In genomic region chr14:23568021-23568599, GRCh38 we compare ENCODE assay signal across 8 cellular contexts. TPM values are rescaled to one million over a fixed set of nuclear protein-coding genes. Genes with fewer than 3 reads are reported as not detected.
DNase-seq lines count a peak whose midpoint lies in the region; ATAC-seq, FAIRE-seq and TF ChIP-seq lines count a peak whose summit lies in the region.

No MANE protein-coding gene starts in this region.

- intact Hi-C loops in Calu3 (cut with micrococcal nuclease; ENCODE audit: unreplicated experiment) (no loop called here), pancreas (cut with DNase I) (no loop called here)

- no TSS peak for BruUV-seq in Calu3 (replicated peaks; lab: Mats Ljungman, UMichigan)

- H2BK5ac ChIP-seq in H1 (ENCODE audit: low read depth, low read length): no peak overlapping the region

- no peak overlapping the region for H2AK5ac ChIP-seq in H1 (ENCODE audit: low read depth, low read length)

- H3K14ac ChIP-seq in H1 (ENCODE audit: insufficient read length): no peak overlapping the region

- no peak overlapping the region for H2BK12ac ChIP-seq in H1 (ENCODE audit: low read depth, low read length)

- H3K27ac Mint-ChIP-seq in Calu3 (ENCODE audit: unreplicated experiment): peak overlapping the region; percentile 94

- no peak overlapping the region for H2BK20ac ChIP-seq in H1 (ENCODE audit: low read length)

- CTCF ChIA-PET in Calu3 (lab: Charles Lee): no interaction called here
- CTCF ChIA-PET in H1 (lab: Charles Lee; ENCODE audit: partially characterized antibody): interaction anchor here (0.7 to 70.5 kb wide), 9 partner anchors 13 to 541 kb away, joined by 3 to 2092 read pairs (median 4); partner anchors contain the start of gene NGDN

- H2BK15ac ChIP-seq in H1 (ENCODE audit: low read length): no peak overlapping the region

- H3K56ac ChIP-seq in H1 (replicated peaks; ENCODE audit: insufficient read length, low read depth, low read length): no peak overlapping the region

- no peaks in the 10 kb centered on the region for H3K9me3 Mint-ChIP-seq in Calu3 (ENCODE audit: low read depth, unreplicated experiment)

- peaks cover 4 to 8% (median 6%) of the 10 kb centered on the region in 4 experiments; a peak in 4 of 8 replicates for H3K36me3 ChIP-seq in H1 (ENCODE audit: control insufficient read depth in 2 of 4, insufficient read depth in 4 of 4, low read length in 3 of 4)
- H3K36me3 ChIP-seq in pancreas: peaks cover 0 to 6% (median 0%) of the 10 kb centered on the region in 3 donors

- POLR2A ChIA-PET in H1 (lab: Charles Lee; ENCODE audit: partially characterized antibody): interaction anchor here (0.6 to 52.7 kb wide), 12 partner anchors 10 to 246 kb away, joined by 3 to 1523 read pairs (median 6); partner anchors contain the start of genes NGDN, PABPN1, THTPA and ZFHX2

- no peak for TF ChIP-seq CTCF in Calu3 (IDR thresholded peaks at IDR 0.05; ENCODE audit: unreplicated experiment)
- no peak for TF ChIP-seq CTCF in H1 (IDR thresholded peaks at IDR 0.05; ENCODE audit: control extremely low read depth in 1 of 3, insufficient read depth in 1 of 3, low read depth in 1 of 3, low read length in 3 of 3)
- TF ChIP-seq CTCF in pancreas (IDR thresholded peaks at IDR 0.05): no peak

- DNase-seq in Calu3 (no peak), NCI-H82 (lab: John Stamatoyannopoulos, UW) (peak; percentile 92), H1 (ENCODE audit: low read depth in 1 of 2, low spot score in 2 of 2) (no peak), pancreas (no peak), cortex of kidney (lab: John Stamatoyannopoulos, UW) (no peak), SK-N-DZ (ENCODE audit: low spot score) (no peak), NCI-H187 (lab: John Stamatoyannopoulos, UW) (no peak), GM19238 (ENCODE audit: insufficient read length, low spot score) (no peak)

- peaks cover 7% of the 10 kb centered on the region; the same call in 1 of the 2 replicates for H3K23me2 ChIP-seq in H1 (ENCODE audit: low read depth, low read length)

- 74% methylated on average over 2 of the region's 2 CpGs; no CpG with 5 or more reads in 1 of the 2 experiments for WGBS in H1 (ENCODE audit: extremely low coverage in 1 of 2, insufficient coverage in 1 of 2, insufficient read length in 1 of 2, insufficient replicate concordance in 2 of 2, low coverage in 1 of 2, low lambda C conversion rate in 2 of 2, missing lambda C conversion rate in 1 of 2), 2 experiments
- WGBS in pancreas, 2 donors: 73% methylated on average over 2 of the region's 2 CpGs

- no peaks in the 10 kb centered on the region for H3K27me3 ChIP-seq in H1 (replicated peaks in 1 of 4; ENCODE audit: control insufficient read depth in 3 of 4, extremely low read depth in 1 of 4, insufficient read depth in 3 of 4, low read length in 3 of 4)
- H3K27me3 ChIP-seq in pancreas: no peaks in the 10 kb centered on the region

- H3K27ac ChIP-seq in H1 (ENCODE audit: low read depth, low read length) (no peak overlapping the region), pancreas (peak overlapping the region; percentile 35 to 86 (median 70))

- peak overlapping the region; percentile 6; the same call in 1 of the 2 replicates for H3K18ac ChIP-seq in H1 (ENCODE audit: extremely low read depth, low read length)

- no peak overlapping the region for H4K8ac ChIP-seq in H1 (ENCODE audit: extremely low read depth, insufficient read depth, low read length)

- H4K5ac ChIP-seq in H1 (ENCODE audit: insufficient read length, low read depth, low read length): no peak overlapping the region

- no peak for TF ChIP-seq EP300 in H1 (IDR thresholded peaks at IDR 0.05; ENCODE audit: borderline replicate concordance in 1 of 2, low read depth in 2 of 2, low read length in 2 of 2)

- peak overlapping the region; percentile 94 for H3K4me3 Mint-ChIP-seq in Calu3 (ENCODE audit: low read depth, unreplicated experiment)

- ATAC-seq in pancreas: no peak

- no peak overlapping the region for H2BK120ac ChIP-seq in H1 (replicated peaks; ENCODE audit: low read depth, low read length)

- H3K4ac ChIP-seq in H1 (replicated peaks; ENCODE audit: insufficient read length, low read depth, low read length): no peak overlapping the region

- no peaks in the 10 kb centered on the region for H3K9me3 ChIP-seq in H1 (ENCODE audit: insufficient read depth in 2 of 2, low read depth in 1 of 2, low read length in 1 of 2)
- no peaks in the 10 kb centered on the region for H3K9me3 ChIP-seq in pancreas

- TF ChIP-seq RAD21 in H1 (IDR thresholded peaks at IDR 0.05 in 1 of 2, conservative IDR thresholded peaks at IDR 0.05 in 1 of 2; ENCODE audit: low read depth in 2 of 2, low read length in 2 of 2): no peak

- no peak for FAIRE-seq in H1 (lab: Jason Lieb, UNC)
- FAIRE-seq in pancreas (lab: Jason Lieb, UNC): no peak

- H2AFZ ChIP-seq in H1 (ENCODE audit: low read length): no peak overlapping the region

- peaks cover 34% of the 10 kb centered on the region for H3K4me1 Mint-ChIP-seq in Calu3 (ENCODE audit: low read depth, unreplicated experiment)

- H3K9ac ChIP-seq in H1 (replicated peaks in 1 of 4; ENCODE audit: extremely low read depth in 1 of 4, low read depth in 3 of 4, low read length in 3 of 4): no peak overlapping the region

- H3K79me2 ChIP-seq in H1 (ENCODE audit: control insufficient read depth in 1 of 2, insufficient read depth in 2 of 2, low read length in 2 of 2): no peaks in the 10 kb centered on the region

- H3K27me3 Mint-ChIP-seq in Calu3 (ENCODE audit: unreplicated experiment): peaks cover 19% of the 10 kb centered on the region

- H3K4me3 ChIP-seq in H1 (ENCODE audit: extremely low read depth in 1 of 4, insufficient read depth in 2 of 4, low read depth in 3 of 4, low read length in 4 of 4) (peak overlapping the region; percentile 52 to 81 (median 67); a peak in 6 of 8 replicates), pancreas (peak overlapping the region in 3 of 4 donors; percentile 29 to 78 (median 58))

- H3K36me3 Mint-ChIP-seq in Calu3 (ENCODE audit: insufficient read depth, unreplicated experiment): peaks cover 41% of the 10 kb centered on the region

- no peak overlapping the region for H4K91ac ChIP-seq in H1 (replicated peaks; ENCODE audit: insufficient read length, low read length)

- H3K4me2 ChIP-seq in H1 (ENCODE audit: insufficient read depth in 1 of 2, low read depth in 2 of 2, low read length in 2 of 2): peak overlapping the region; percentile 91 to 94; a peak in 3 of 4 replicates

- no peak for TF ChIP-seq POLR2A in H1 (IDR thresholded peaks at IDR 0.05; ENCODE audit: control extremely low read depth in 1 of 2, low read depth in 2 of 2, low read length in 2 of 2)

- H4K20me1 ChIP-seq in H1 (replicated peaks in 1 of 2; ENCODE audit: control insufficient read depth in 1 of 2, insufficient read depth in 2 of 2, low read length in 2 of 2): no peaks in the 10 kb centered on the region

- no peaks in the 10 kb centered on the region for H3K79me1 ChIP-seq in H1 (ENCODE audit: low read depth, low read length)

- no peak overlapping the region for H3K23ac ChIP-seq in H1 (ENCODE audit: insufficient read length)

- peaks cover 8 to 21% (median 11%) of the 10 kb centered on the region in 4 experiments for H3K4me1 ChIP-seq in H1 (replicated peaks in 1 of 4; ENCODE audit: control insufficient read depth in 3 of 4, insufficient read depth in 4 of 4, low read length in 3 of 4)
- peaks cover 0 to 14% (median 6%) of the 10 kb centered on the region in 3 donors for H3K4me1 ChIP-seq in pancreas

RNA-seq across cellular contexts. Expression of gene AP1G2, which starts 0.5 kb away (rescaled TPM):
- total RNA-seq in Calu3 (2022): 152 and 173 TPM in 2 replicates
- total RNA-seq in H1 (2021; fragmentation: NEBNext Ultra II Directional; extraction: Animal tissue kit (Norgen Biotek cat#: 25700)): 70.1 and 70.9 TPM in 2 replicates
- 134 and 162 TPM in 2 replicates for polyA plus RNA-seq in H1 (2011; rRNA removed)
- 149 TPM for polyA plus RNA-seq in H1 (2011; cell fraction: cytosol; rRNA removed)
- polyA plus RNA-seq in H1 (2011; cell fraction: nucleus; rRNA removed): 1,259 TPM
- 88.4 to 117 TPM (median 102 TPM) in 4 replicates for polyA plus RNA-seq in H1 (2012, experiment 1 of 2)
- polyA plus RNA-seq in H1 (2012, experiment 2 of 2): 65.4 TPM
- polyA plus RNA-seq in H1 (2013, experiment 1 of 2): 65.1 TPM
- 60.0 TPM for polyA plus RNA-seq in H1 (2013, experiment 2 of 2)
- polyA minus RNA-seq in H1 (2011; rRNA and poly(A)+ RNA removed): 116 and 124 TPM in 2 replicates
- 57.8 TPM for polyA minus RNA-seq in H1 (2011; cell fraction: cytosol; rRNA and poly(A)+ RNA removed)
- polyA minus RNA-seq in H1 (2011; cell fraction: nucleus; rRNA and poly(A)+ RNA removed): 206 TPM
- total RNA-seq in pancreas: 100 to 1,000 TPM in 1 of 6 donors, 10 to 100 TPM in 5; 57.4 to 153 (median 70.4) TPM
- polyA plus RNA-seq in pancreas: 100 to 1,000 TPM; 303 to 392 TPM
- polyA plus RNA-seq in SK-N-DZ (2014; cell fraction: cytosol; rRNA removed): 16.5 and 29.8 TPM in 2 replicates
- polyA plus RNA-seq in SK-N-DZ (2014; cell fraction: nucleus; rRNA removed): 352 and 499 TPM in 2 replicates

RNA-seq across cellular contexts. Expression of gene JPH4, which starts 10.5 kb away (rescaled TPM):
- total RNA-seq in Calu3 (2022) (not detected in 2 replicates), pancreas (under 1 TPM; 0.12 to 0.47 (median 0.29) TPM)
- total RNA-seq in H1 (2021; fragmentation: NEBNext Ultra II Directional; extraction: Animal tissue kit (Norgen Biotek cat#: 25700)): 46.4 and 46.7 TPM in 2 replicates
- polyA plus RNA-seq in H1 (2011; rRNA removed) (23.9 and 35.0 TPM in 2 replicates), pancreas (1 to 10 TPM in 1 of 2 donors, under 1 TPM in 1; 0.46 to 1.3 TPM)
- polyA plus RNA-seq in H1 (2011; cell fraction: cytosol; rRNA removed): 31.2 TPM
- 48.6 TPM for polyA plus RNA-seq in H1 (2011; cell fraction: nucleus; rRNA removed)
- 20.3 to 33.0 TPM (median 27.2 TPM) in 4 replicates for polyA plus RNA-seq in H1 (2012, experiment 1 of 2)
- polyA plus RNA-seq in H1 (2012, experiment 2 of 2): 23.3 TPM
- polyA plus RNA-seq in H1 (2013, experiment 1 of 2): 23.9 TPM
- 23.3 TPM for polyA plus RNA-seq in H1 (2013, experiment 2 of 2)
- 11.2 and 13.2 TPM in 2 replicates for polyA minus RNA-seq in H1 (2011; rRNA and poly(A)+ RNA removed)
- 19.1 TPM for polyA minus RNA-seq in H1 (2011; cell fraction: cytosol; rRNA and poly(A)+ RNA removed)
- polyA minus RNA-seq in H1 (2011; cell fraction: nucleus; rRNA and poly(A)+ RNA removed): 24.3 TPM
- 22.3 and 34.8 TPM in 2 replicates for polyA plus RNA-seq in SK-N-DZ (2014; cell fraction: cytosol; rRNA removed)
- polyA plus RNA-seq in SK-N-DZ (2014; cell fraction: nucleus; rRNA removed): 32.7 and 37.2 TPM in 2 replicates

RNA-seq across cellular contexts. Expression of gene THTPA, which starts 12.0 kb away (rescaled TPM):
- total RNA-seq in Calu3 (2022) (15.4 and 18.3 TPM in 2 replicates), pancreas (10 to 100 TPM in 1 of 6 donors, 1 to 10 TPM in 5; 5.6 to 11.6 (median 8.4) TPM)
- total RNA-seq in H1 (2021; fragmentation: NEBNext Ultra II Directional; extraction: Animal tissue kit (Norgen Biotek cat#: 25700)): 14.8 and 16.6 TPM in 2 replicates
- polyA plus RNA-seq in H1 (2011; rRNA removed) (19.0 and 23.4 TPM in 2 replicates), pancreas (10 to 100 TPM; 11.9 TPM)
- polyA plus RNA-seq in H1 (2011; cell fraction: cytosol; rRNA removed): 16.2 TPM
- 16.0 TPM for polyA plus RNA-seq in H1 (2011; cell fraction: nucleus; rRNA removed)
- 14.7 to 21.8 TPM (median 19.2 TPM) in 4 replicates for polyA plus RNA-seq in H1 (2012, experiment 1 of 2)
- 25.1 TPM for polyA plus RNA-seq in H1 (2012, experiment 2 of 2)
- polyA plus RNA-seq in H1 (2013, experiment 1 of 2): 7.0 TPM
- polyA plus RNA-seq in H1 (2013, experiment 2 of 2): 8.4 TPM
- polyA minus RNA-seq in H1 (2011; rRNA and poly(A)+ RNA removed): 16.4 and 30.4 TPM in 2 replicates
- polyA minus RNA-seq in H1 (2011; cell fraction: cytosol; rRNA and poly(A)+ RNA removed): 6.2 TPM
- 14.0 TPM for polyA minus RNA-seq in H1 (2011; cell fraction: nucleus; rRNA and poly(A)+ RNA removed)
- 28.8 and 33.0 TPM in 2 replicates for polyA plus RNA-seq in SK-N-DZ (2014; cell fraction: cytosol; rRNA removed)
- polyA plus RNA-seq in SK-N-DZ (2014; cell fraction: nucleus; rRNA removed): 19.2 and 20.1 TPM in 2 replicates

RNA-seq across cellular contexts. Expression of gene ZFHX2, which starts 16.5 kb away (rescaled TPM):
- total RNA-seq in Calu3 (2022) (3.7 TPM in 2 replicates), pancreas (1 to 10 TPM in 3 of 6 donors, under 1 TPM in 3; 0.63 to 3.8 (median 1.0) TPM)
- 27.0 and 28.6 TPM in 2 replicates for total RNA-seq in H1 (2021; fragmentation: NEBNext Ultra II Directional; extraction: Animal tissue kit (Norgen Biotek cat#: 25700))
- polyA plus RNA-seq in H1 (2011; rRNA removed) (2.7 and 3.7 TPM in 2 replicates), pancreas (1 to 10 TPM; 1.7 to 3.0 TPM)
- 1.7 TPM for polyA plus RNA-seq in H1 (2011; cell fraction: cytosol; rRNA removed)
- polyA plus RNA-seq in H1 (2011; cell fraction: nucleus; rRNA removed): 7.3 TPM
- polyA plus RNA-seq in H1 (2012, experiment 1 of 2): 14.7 to 22.4 TPM (median 19.8 TPM) in 4 replicates
- polyA plus RNA-seq in H1 (2012, experiment 2 of 2): 7.9 TPM
- 13.2 TPM for polyA plus RNA-seq in H1 (2013, experiment 1 of 2)
- 12.1 TPM for polyA plus RNA-seq in H1 (2013, experiment 2 of 2)
- 6.0 and 8.5 TPM in 2 replicates for polyA minus RNA-seq in H1 (2011; rRNA and poly(A)+ RNA removed)
- polyA minus RNA-seq in H1 (2011; cell fraction: cytosol; rRNA and poly(A)+ RNA removed): 15.5 TPM
- polyA minus RNA-seq in H1 (2011; cell fraction: nucleus; rRNA and poly(A)+ RNA removed): 13.7 TPM
- polyA plus RNA-seq in SK-N-DZ (2014; cell fraction: cytosol; rRNA removed): 0.60 and 0.78 TPM in 2 replicates
- 0.12 and 2.2 TPM in 2 replicates for polyA plus RNA-seq in SK-N-DZ (2014; cell fraction: nucleus; rRNA removed)

Comparison
In these comparisons a context has a peak if more than half of its experiments do, and no peak if none do; other contexts are left out.
1. RNA of gene JPH4, which starts 10.5 kb away (total RNA-seq): 46.4 to 46.7 TPM in H1; 0.12 to 0.47 TPM in pancreas and not detected in Calu3; every median in the first group is over 10 times any median in the second.